In genomic region chr11:108620958-108621772, GRCh38 we compare ENCODE assay signal across 9 cellular contexts. TPM values are rescaled to one million over a fixed set of nuclear protein-coding genes. Genes with fewer than 3 reads are reported as not detected.
A peak's percentile ranks its signal among the peaks of the same experiment; 100 is the strongest.
DNase-seq lines count a peak whose midpoint lies in the region; ATAC-seq lines count a peak whose summit lies in the region.
"Had no signal": no experiment of that assay in that cellular context is flagged by ENCODE, and none has a peak within 500 bp of the region (broad histone marks: within the 10 kb centered on the region; RNA-seq: fewer than 3 reads in every experiment).

No MANE protein-coding gene starts in this region.

- no peaks in the 10 kb centered on the region for H3K9me3 Mint-ChIP-seq in stimulated activated effector memory CD8-positive, alpha-beta T cell treated with anti-CD3 and anti-CD28 coated beads, Interleukin-12 subunit alpha, Interleukin-12 subunit beta, amount 100 ng/mL, for 72 hours

- peak; percentile 84 to 87 for ATAC-seq in activated CD4-positive, CD25-positive, alpha-beta regulatory T cell treated with anti-CD3 and anti-CD28 coated beads, Interleukin-2, amount 50 U/mL, for 24 hours
- peak; percentile 85 for ATAC-seq in HG02610 (IDR thresholded peaks at IDR 0.05; ENCODE audit: unreplicated experiment)
- ATAC-seq in stimulated activated effector memory CD8-positive, alpha-beta T cell treated with anti-CD3 and anti-CD28 coated beads, Interleukin-12 subunit alpha, Interleukin-12 subunit beta, amount 100 ng/mL, for 72 hours, result peak; percentile 95

- H3K9me3 ChIP-seq in KOPT-K1 (ENCODE audit: insufficient read depth, low read length, poor library complexity, severe bottlenecking), result no peaks in the 10 kb centered on the region

- in situ Hi-C loops in G401 (cut with HindIII; ENCODE audit: low sequenced_read_pairs), result no loop called here

- no peak for DNase-seq in activated CD4-positive, CD25-positive, alpha-beta regulatory T cell treated with anti-CD3 and anti-CD28 coated beads, Interleukin-2, amount 50 U/mL, for 72 hours
- DNase-seq in stimulated activated effector memory CD8-positive, alpha-beta T cell treated with anti-CD3 and anti-CD28 coated beads, Interleukin-12 subunit alpha, Interleukin-12 subunit beta, amount 100 ng/mL, for 72 hours (ENCODE audit: low spot score in 2 of 2), result no peak
- DNase-seq in NCI-H2081 (lab: John Stamatoyannopoulos, UW), result no peak
- DNase-seq in stimulated activated CD8-positive, alpha-beta memory T cell treated with anti-CD3 and anti-CD28 coated beads, Interleukin-4, amount 100 ng/mL, for 48 hours, result no peak
- no peak for DNase-seq in G401 (ENCODE audit: low spot score)
- DNase-seq: dorsolateral prefrontal cortex had no signal

- no peak overlapping the region for H3K4me3 Mint-ChIP-seq in stimulated activated effector memory CD8-positive, alpha-beta T cell treated with anti-CD3 and anti-CD28 coated beads, Interleukin-12 subunit alpha, Interleukin-12 subunit beta, amount 100 ng/mL, for 72 hours

- H3K36me3 ChIP-seq in KOPT-K1 (ENCODE audit: insufficient read depth, low read length), result no peaks in the 10 kb centered on the region

- no peak overlapping the region for H3K27ac Mint-ChIP-seq in stimulated activated effector memory CD8-positive, alpha-beta T cell treated with anti-CD3 and anti-CD28 coated beads, Interleukin-12 subunit alpha, Interleukin-12 subunit beta, amount 100 ng/mL, for 72 hours

- peaks cover 8% of the 10 kb centered on the region for H3K4me1 Mint-ChIP-seq in stimulated activated effector memory CD8-positive, alpha-beta T cell treated with anti-CD3 and anti-CD28 coated beads, Interleukin-12 subunit alpha, Interleukin-12 subunit beta, amount 100 ng/mL, for 72 hours

- peak overlapping the region; percentile 36 for H3K27ac ChIP-seq in KOPT-K1 (ENCODE audit: low read depth, low read length, poor library complexity, severe bottlenecking)
- H3K27ac ChIP-seq: dorsolateral prefrontal cortex had no signal

- H3K36me3 Mint-ChIP-seq in stimulated activated effector memory CD8-positive, alpha-beta T cell treated with anti-CD3 and anti-CD28 coated beads, Interleukin-12 subunit alpha, Interleukin-12 subunit beta, amount 100 ng/mL, for 72 hours, result no peaks in the 10 kb centered on the region

RNA-seq across cellular contexts. Expression of gene EXPH5, which starts 27.6 kb away (rescaled TPM):
- total RNA-seq in G401 (2014; rRNA removed; shearing (Covaris generic)), result 3.6 and 6.5 TPM in 2 replicates

RNA-seq across cellular contexts. Expression of gene DDX10, which starts 43.7 kb away (rescaled TPM):
- total RNA-seq in G401 (2014; rRNA removed; shearing (Covaris generic)), result 40.1 and 40.4 TPM in 2 replicates
